ENCODE assay signal across 8 cellular contexts in genomic region chr17:40287494-40288369, GRCh38. TPM values are rescaled to one million over a fixed set of nuclear protein-coding genes. Genes with fewer than 3 reads are reported as not detected.
DNase-seq lines count a peak whose midpoint lies in the region; ATAC-seq, FAIRE-seq and TF ChIP-seq lines count a peak whose summit lies in the region.

Gene CDC6, plus strand, starts transcription at chr17:40287879. Its CDS starts 1,542 bp downstream, at chr17:40289421.

- H3K9me3 Mint-ChIP-seq in progenitor cell of endocrine pancreas (ENCODE audit: low read depth) = no peaks in the 10 kb centered on the region

- peak; percentile 87 for DNase-seq in GM12892 (ENCODE audit: insufficient read length)
- peak; percentile 99 for DNase-seq in NCI-H146 (lab: John Stamatoyannopoulos, UW)
- peak; percentile 96 to 99 (median 98) for DNase-seq in T-helper 1 cell
- peak; percentile 99 for DNase-seq in amniotic epithelial cell (ENCODE audit: low read depth)
- peak; percentile 98 for DNase-seq in left cardiac atrium
- peak; percentile 95 for DNase-seq in progenitor cell of endocrine pancreas (ENCODE audit: low spot score, unreplicated experiment)

- H3K27ac ChIP-seq in urinary bladder (ENCODE audit: low read depth) = peak within 1 kb of the TSS; percentile 43

- intact Hi-C loops in left cardiac atrium (cut with DNase I) = loop anchor here (2.0 to 10.0 kb wide), 4 partner anchors 69 to 273 kb away; partner anchors contain the start of genes CSF3 (in 1 of the 2) and WIPF2 (in 1 of the 2)

- peaks cover 5% of the 10 kb centered on the region for H3K36me3 Mint-ChIP-seq in progenitor cell of endocrine pancreas (ENCODE audit: insufficient read depth)

- ATAC-seq in HG02852 (IDR thresholded peaks at IDR 0.05; ENCODE audit: unreplicated experiment) (peak; percentile 94), left cardiac atrium (peak; percentile 95 to 99)

- no peak for TF ChIP-seq CTCF in progenitor cell of endocrine pancreas (IDR thresholded peaks at IDR 0.05; ENCODE audit: unreplicated experiment)

- TF ChIP-seq POLR2A in GM12892 (IDR thresholded peaks at IDR 0.05; ENCODE audit: low read depth, low read length) = peak; percentile 86; the same call in 1 of the 2 replicates

- H3K36me3 ChIP-seq in urinary bladder (ENCODE audit: insufficient read depth) = no peaks in the 10 kb centered on the region

- peaks cover 38% of the 10 kb centered on the region for H3K4me1 Mint-ChIP-seq in progenitor cell of endocrine pancreas (ENCODE audit: low read depth)

- H3K4me3 Mint-ChIP-seq in progenitor cell of endocrine pancreas (ENCODE audit: low read depth) = peak within 1 kb of the TSS; percentile 94

- under 1% methylated on average over 47 of the region's 47 CpGs for WGBS in urinary bladder

- H3K27me3 Mint-ChIP-seq in progenitor cell of endocrine pancreas = no peaks in the 10 kb centered on the region

- H3K27ac Mint-ChIP-seq in progenitor cell of endocrine pancreas = peak within 1 kb of the TSS; percentile 98

- no peaks in the 10 kb centered on the region for H3K4me1 ChIP-seq in urinary bladder (ENCODE audit: insufficient read depth)

- peak; percentile 88 for FAIRE-seq in GM12892 (lab: Jason Lieb, UNC)

- peak within 1 kb of the TSS; percentile 9 for H3K4me3 ChIP-seq in urinary bladder (ENCODE audit: low read depth, low read length)

RNA-seq across cellular contexts. Expression of gene CDC6, which starts in this region (rescaled TPM):
- 39.5 TPM for polyA plus RNA-seq in GM12892 (2012; ENCODE audit: missing spikeins)
- total RNA-seq in left cardiac atrium (1 to 10 TPM; 1.3 to 1.9 TPM), progenitor cell of endocrine pancreas (35.7 and 38.5 TPM in 2 replicates), urinary bladder (7.9 TPM)
- polyA plus RNA-seq in urinary bladder = 0.71 TPM

Comparison
In these comparisons a context has a peak if more than half of its experiments do, and no peak if none do; other contexts are left out.
1. Peak in every context shown above with its lines: DNase-seq, ATAC-seq, H3K4me3 ChIP-seq and H3K27ac ChIP-seq.